Comparison of ENCODE assay signal across 1 cellular context in genomic region chr19:13906910-13907309, GRCh38.
TF ChIP-seq lines count a peak whose summit lies in the region.

No MANE protein-coding gene starts in this region.

TF ChIP-seq in WTC11, 78 proteins besides CTCF, POLR2A, EP300 and RAD21 (continued from another document):
- TF ChIP-seq ATF2 (CRISPR knock-in tag; IDR thresholded peaks at IDR 0.05; ENCODE audit: borderline replicate concordance, low read depth) (no peak), CREB1 (CRISPR knock-in tag; IDR thresholded peaks at IDR 0.05) (no peak), MLX (CRISPR knock-in tag; IDR thresholded peaks at IDR 0.05) (no peak), ERG (CRISPR knock-in tag; IDR thresholded peaks at IDR 0.05) (no peak), NR1H2 (CRISPR knock-in tag; IDR thresholded peaks at IDR 0.05) (no peak), SP1 (CRISPR knock-in tag; conservative IDR thresholded peaks at IDR 0.05) (no peak), ATF3 (CRISPR knock-in tag; conservative IDR thresholded peaks at IDR 0.05) (no peak), FOXP1 (CRISPR knock-in tag; IDR thresholded peaks at IDR 0.05; ENCODE audit: borderline replicate concordance) (no peak), NFE2L1 (CRISPR knock-in tag; IDR thresholded peaks at IDR 0.05) (no peak), ZNF532 (CRISPR knock-in tag; IDR thresholded peaks at IDR 0.05; ENCODE audit: borderline replicate concordance) (no peak), RELA (CRISPR knock-in tag; IDR thresholded peaks at IDR 0.05; ENCODE audit: borderline replicate concordance) (no peak)
